Comparison of ENCODE assay signal across 8 cellular contexts in genomic region chr17:34916120-34916519, GRCh38.
"Had no signal": no experiment of that assay in that cellular context is flagged by ENCODE, and none has a peak within 500 bp of the region (broad histone marks: within the 10 kb centered on the region; RNA-seq: fewer than 3 reads in every experiment).

No MANE protein-coding gene starts in this region.

- H3K27ac Mint-ChIP-seq: HFFc6, IgD-negative memory B cell had no signal

- H3K9me3 Mint-ChIP-seq: HFFc6, IgD-negative memory B cell had no signal

- H2AFZ ChIP-seq: GM23248 had no signal

- H3K27me3 Mint-ChIP-seq: IgD-negative memory B cell had no signal

- H3K4me3 ChIP-seq: GM23248, HAP-1 had no signal

- DNase-seq: GM23248, GOT3, H7, HFFc6, KBM-7 had no signal

- H3K4me1 ChIP-seq: HAP-1 had no signal

- H3K27ac ChIP-seq: GM23248, HL-60 had no signal

- H3K9ac ChIP-seq: GM23248 had no signal

- H3K9me3 ChIP-seq: HAP-1 had no signal

- H3K4me3 Mint-ChIP-seq: HFFc6, IgD-negative memory B cell had no signal

- H3K36me3 ChIP-seq: HAP-1 had no signal
